Comparison of ENCODE assay signal across 27 cellular contexts in genomic region chr18:79050005-79050404, GRCh38.
"Had no signal": no experiment of that assay in that cellular context is flagged by ENCODE, and none has a peak within 500 bp of the region (broad histone marks: within the 10 kb centered on the region; RNA-seq: fewer than 3 reads in every experiment).

No MANE protein-coding gene starts in this region.

- H3K36me3 ChIP-seq: stomach, suprapubic skin, thoracic aorta, thyroid gland, tibial artery, tibial nerve, transverse colon, upper lobe of left lung, upper lobe of right lung, uterus, vagina had no signal

- ATAC-seq: stimulated activated effector memory CD8-positive, alpha-beta T cell treated with anti-CD3 and anti-CD28 coated beads, Interleukin-12 subunit alpha, Interleukin-12 subunit beta, amount 100 ng/mL, for 72 hours; stimulated activated memory B cell treated with anti-CD40 and anti-IgM and Interleukin-4, amounts not matched to agents 10 μg/mL and 1 μg/mL and 100 μg/mL, for 72 hours; stimulated activated naive B cell treated with anti-CD40 and anti-IgM and Interleukin-4, amounts not matched to agents 10 μg/mL and 1 μg/mL and 100 μg/mL, for 72 hours; stimulated activated naive CD8-positive, alpha-beta T cell treated with anti-CD3 and anti-CD28 coated beads, Interleukin-15, amount 100 ng/mL, for 72 hours; stimulated activated naive CD8-positive, alpha-beta T cell treated with anti-CD3 and anti-CD28 coated beads, Interleukin-15, Interleukin-2, amounts not matched to agents 100 U/mL and 50 U/mL, for 24 hours; upper lobe of right lung had no signal

- H3K4me1 ChIP-seq: stomach, suprapubic skin, testis, thyroid gland, tibial artery, tibial nerve, transverse colon, upper lobe of left lung, upper lobe of right lung, uterus, vagina had no signal

- H3K9me3 ChIP-seq: stomach, suprapubic skin, testis, thoracic aorta, thyroid gland, tibial artery, tibial nerve, transverse colon, upper lobe of right lung, uterus, vagina had no signal

- FAIRE-seq: urothelium cell line had no signal

- H3K27me3 ChIP-seq: testis, thyroid gland, transverse colon, upper lobe of left lung, upper lobe of right lung, uterus, vagina had no signal

- H3K4me3 ChIP-seq: stomach, suprapubic skin, testis, thoracic aorta, thyroid gland, tibial artery, tibial nerve, transverse colon, upper lobe of left lung, upper lobe of right lung, uterus, vagina had no signal

- DNase-seq: stimulated activated CD4-positive, alpha-beta T cell treated with anti-CD3 and anti-CD28 coated beads, Interleukin-2, amount 100 ng/mL, for 48 hours; stimulated activated CD4-positive, alpha-beta T cell treated with anti-CD3 and anti-CD28 coated beads, Interleukin-4, amount 100 ng/mL, for 1 hour; stimulated activated CD4-positive, alpha-beta T cell treated with anti-CD3 and anti-CD28 coated beads, Interleukin-4, amount 100 ng/mL, for 24 hours; stimulated activated CD4-positive, alpha-beta T cell treated with anti-CD3 and anti-CD28 coated beads, Interleukin-4, amount 100 ng/mL, for 4 hours; stimulated activated CD8-positive, alpha-beta memory T cell treated with anti-CD3 and anti-CD28 coated beads, Interleukin-4, amount 100 ng/mL, for 48 hours; stimulated activated naive B cell treated with anti-CD40 and anti-IgM and Interleukin-4, amounts not matched to agents 10 μg/mL and 1 μg/mL and 100 μg/mL, for 72 hours; stimulated activated naive CD4-positive, alpha-beta T cell; stimulated activated naive CD4-positive, alpha-beta T cell treated with Interleukin-2 at 50 U/mL for 16 hours; stimulated activated naive CD8-positive, alpha-beta T cell treated with anti-CD3 and anti-CD28 coated beads, Interleukin-15, amount 100 ng/mL, for 72 hours; stimulated activated naive CD8-positive, alpha-beta T cell treated with anti-CD3 and anti-CD28 coated beads, Interleukin-15, Interleukin-2, amounts not matched to agents 100 U/mL and 50 U/mL, for 24 hours; stomach; substantia nigra; testis; thyroid gland; tibial artery; transverse colon; trophoblast cell; upper lobe of left lung; upper lobe of right lung; uterus had no signal

- H3K27ac ChIP-seq: stomach, suprapubic skin, testis, thoracic aorta, thyroid gland, tibial artery, tibial nerve, transverse colon, upper lobe of left lung, upper lobe of right lung, uterus, vagina had no signal
